Comparison of ENCODE assay signal across 10 cellular contexts in the genomic region with DNA sequence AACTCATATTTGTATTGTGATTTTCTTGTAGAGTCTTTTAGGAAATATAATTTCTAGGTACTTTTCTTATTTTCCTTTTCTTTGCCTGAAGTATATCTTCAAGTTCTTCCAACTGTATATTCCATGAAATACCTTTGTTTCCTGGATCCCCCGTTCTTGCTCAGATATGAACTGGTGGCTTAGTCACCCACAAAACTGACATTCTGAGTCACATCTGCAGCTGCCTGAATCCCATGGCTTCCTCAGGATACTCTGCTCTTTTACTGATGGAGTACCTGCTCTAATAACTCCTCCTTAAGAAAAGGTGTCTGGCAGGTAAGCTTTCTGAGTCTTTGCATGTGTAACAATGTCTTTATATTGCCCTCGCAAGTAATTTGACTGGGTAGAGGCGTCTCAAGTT. TPM values are rescaled to one million over a fixed set of nuclear protein-coding genes. Genes with fewer than 3 reads are reported as not detected.
A peak's percentile ranks its signal among the peaks of the same experiment; 100 is the strongest.
DNase-seq lines count a peak whose midpoint lies in the region; TF ChIP-seq lines count a peak whose summit lies in the region.
"Not testable (repeated sequence)": the region's sequence is repeated elsewhere in the genome, so short reads cannot be mapped to it uniquely, and the experiment has no call there.
"Had no signal": no experiment of that assay in that cellular context is flagged by ENCODE, and none has a peak within 500 bp of the region (broad histone marks: within the 10 kb centered on the region; RNA-seq: fewer than 3 reads in every experiment).

No MANE protein-coding gene starts in this region.

- H2AFZ ChIP-seq in SK-N-SH (ENCODE audit: low read depth) = not testable (repeated sequence)

- not testable (repeated sequence) for H3K9me3 ChIP-seq in SK-N-SH

- H3K27me3 Mint-ChIP-seq in nephron progenitor cell (ENCODE audit: low read depth, poor library complexity) = not testable (repeated sequence)

- H3K9me2 ChIP-seq in SK-N-SH = not testable (repeated sequence)

- H3K4me3 Mint-ChIP-seq in nephron progenitor cell = not testable (repeated sequence)

- not testable (repeated sequence) for H3K27me3 ChIP-seq in SK-N-SH (ENCODE audit: insufficient read depth)

- not testable (repeated sequence) for H3K27ac ChIP-seq in SK-N-SH (ENCODE audit: low read depth in 2 of 2, low read length in 1 of 2)
- H3K27ac ChIP-seq in angular gyrus (ENCODE audit: low read depth, low read length) = peak overlapping the region; percentile 94
- H3K27ac ChIP-seq in substantia nigra (ENCODE audit: low read depth, low read length, poor library complexity, severe bottlenecking) = peak overlapping the region; percentile 87

- peaks cover 34% of the 10 kb centered on the region for H3K36me3 Mint-ChIP-seq in nephron progenitor cell (ENCODE audit: low read depth)

- H3K4me1 ChIP-seq in SK-N-SH (ENCODE audit: control insufficient read depth in 1 of 2, insufficient read depth in 2 of 2, low read depth in 1 of 2, low read length in 1 of 2) = not testable (repeated sequence)

- not testable (repeated sequence) for TF ChIP-seq RAD21 in SK-N-SH (IDR thresholded peaks at IDR 0.05; ENCODE audit: low read length)

- DNase-seq in ELR (ENCODE audit: low read depth) (peak; percentile 39), LHCN-M2 (ENCODE audit: low read depth) (peak; percentile 39), dermis blood vessel endothelial cell (peak; percentile 19), glomerular visceral epithelial cell (ENCODE audit: extremely low spot score) (peak; percentile 6)
- not testable (repeated sequence) for DNase-seq in SK-N-SH; nephron progenitor cell; substantia nigra (lab: John Stamatoyannopoulos, UW)

- not testable (repeated sequence) for TF ChIP-seq CTCF in SK-N-SH (IDR thresholded peaks at IDR 0.05); nephron progenitor cell (IDR thresholded peaks at IDR 0.05)

- not testable (repeated sequence) for H3K4me3 ChIP-seq in SK-N-SH (ENCODE audit: low read depth in 2 of 2, low read length in 1 of 2)

- not testable (repeated sequence) for TF ChIP-seq EP300 in SK-N-SH (IDR thresholded peaks at IDR 0.05; ENCODE audit: borderline replicate concordance in 1 of 2, low read depth in 1 of 2, low read length in 1 of 2)

- H3K27ac Mint-ChIP-seq in nephron progenitor cell = peak overlapping the region; percentile 37

- H3K79me2 ChIP-seq in SK-N-SH (ENCODE audit: insufficient read depth) = not testable (repeated sequence)

- H4K20me1 ChIP-seq in SK-N-SH (ENCODE audit: insufficient read depth) = not testable (repeated sequence)

- not testable (repeated sequence) for H3K9ac ChIP-seq in SK-N-SH

- H3F3A ChIP-seq in SK-N-SH (replicated peaks; ENCODE audit: insufficient read depth) = peaks cover 13% of the 10 kb centered on the region

- H3K9me3 Mint-ChIP-seq in nephron progenitor cell = not testable (repeated sequence)

- CTCF ChIA-PET in SK-N-SH (lab: Yijun Ruan, JAX) = not testable (repeated sequence)

- 69% methylated on average over 3 of the region's 3 CpGs for WGBS in SK-N-SH (ENCODE audit: low lambda C conversion rate)

- peaks cover 21% of the 10 kb centered on the region for H3K4me1 Mint-ChIP-seq in nephron progenitor cell

- POLR2A ChIA-PET in SK-N-SH (lab: Yijun Ruan, JAX) = interaction anchor here (0.6 kb wide), 1 partner anchor 21 kb away, joined by 4 read pairs; no protein-coding TSS in a partner anchor

- H3K4me2 ChIP-seq in SK-N-SH = 0 out of 2 replicates have a peak overlapping the region, but pooled peaks have one; percentile 21

- peaks cover 3 to 10% of the 10 kb centered on the region in 2 experiments for H3K36me3 ChIP-seq in SK-N-SH (replicated peaks in 1 of 2; ENCODE audit: control insufficient read depth in 1 of 2, insufficient read depth in 2 of 2, low read length in 1 of 2)

TF ChIP-seq in SK-N-SH, 30 proteins besides CTCF, POLR2A, EP300 and RAD21:
- peak; percentile 22; the same call in 1 of the 2 replicates for TF ChIP-seq FOSL2 (IDR thresholded peaks at IDR 0.05; ENCODE audit: borderline replicate concordance, low read depth)

RNA-seq across cellular contexts. Expression of gene NEK3, which starts 4.5 kb away (rescaled TPM):
- total RNA-seq in LHCN-M2 (2014; rRNA removed) (10.3 and 13.8 TPM in 2 replicates), dermis blood vessel endothelial cell (13.2 and 17.9 TPM in 2 replicates)
- 5.5 TPM for polyA plus RNA-seq in LHCN-M2 (2012)
- 12.7 and 19.5 TPM in 2 replicates for polyA plus RNA-seq in SK-N-SH (2012; rRNA removed)
- 12.5 and 17.3 TPM in 2 replicates for polyA plus RNA-seq in SK-N-SH (2012; cell fraction: cytosol; rRNA removed)
- 41.2 and 52.6 TPM in 2 replicates for polyA plus RNA-seq in SK-N-SH (2012; cell fraction: nucleus; rRNA removed)

RNA-seq across cellular contexts. Expression of gene NEK5, which starts 35.0 kb away (rescaled TPM):
- total RNA-seq in LHCN-M2 (2014; rRNA removed) = not detected in 2 replicates
- polyA plus RNA-seq in LHCN-M2 (2012) = 0.07 TPM
- 0.07 and 0.13 TPM in 2 replicates for polyA plus RNA-seq in SK-N-SH (2012; rRNA removed)
- 0.13 and 0.14 TPM in 2 replicates for polyA plus RNA-seq in SK-N-SH (2012; cell fraction: cytosol; rRNA removed)
- 0.13 and 0.32 TPM in 2 replicates for polyA plus RNA-seq in SK-N-SH (2012; cell fraction: nucleus; rRNA removed)
- 0.05 and 0.34 TPM in 2 replicates for total RNA-seq in dermis blood vessel endothelial cell
- total RNA-seq: CD4-positive, alpha-beta memory T cell; GM12878 had no signal
